26 cellular contexts compared by ENCODE assay signal in the genomic region with DNA sequence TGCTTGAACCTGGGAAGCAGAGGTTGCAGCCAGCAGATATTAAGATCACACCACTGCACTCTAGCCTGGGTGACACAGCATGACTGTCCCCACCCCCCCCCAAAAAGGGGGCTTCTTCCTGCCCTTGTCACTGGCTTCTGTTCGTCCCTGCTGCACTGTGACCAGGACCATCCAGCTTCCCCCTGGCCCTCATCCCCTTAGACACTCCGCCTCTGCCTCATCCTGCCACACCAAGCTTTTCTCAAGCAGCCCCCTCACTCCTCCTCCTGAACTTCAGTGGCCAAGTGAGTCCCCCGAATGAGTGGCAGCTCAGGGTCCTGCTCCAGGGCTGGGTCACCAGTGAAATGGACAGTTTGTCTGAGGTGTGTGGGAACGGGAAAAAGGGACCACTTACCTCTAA.
"Had no signal": no experiment of that assay in that cellular context is flagged by ENCODE, and none has a peak within 500 bp of the region (broad histone marks: within the 10 kb centered on the region; RNA-seq: fewer than 3 reads in every experiment).

No MANE protein-coding gene starts in this region.

- H3K9me3 Mint-ChIP-seq: endodermal cell had no signal

- H3K27me3 ChIP-seq: dorsolateral prefrontal cortex, gastrocnemius medialis had no signal

- H3K4me3 Mint-ChIP-seq: endodermal cell had no signal

- H3K27ac Mint-ChIP-seq: endodermal cell had no signal

- H3K9me3 ChIP-seq: esophagus squamous epithelium, gastrocnemius medialis, lower lobe of right lung had no signal

- H3K4me3 ChIP-seq: coronary artery, dorsolateral prefrontal cortex, esophagus squamous epithelium, gastrocnemius medialis, heart right ventricle, left lung, lower lobe of right lung had no signal

- H3K27ac ChIP-seq: coronary artery, dorsolateral prefrontal cortex, epithelial cell of prostate, esophagus squamous epithelium, gastrocnemius medialis, heart right ventricle, left lung, lower lobe of right lung had no signal

- H3K36me3 ChIP-seq: esophagus squamous epithelium, gastrocnemius medialis, heart right ventricle, left lung, lower lobe of right lung had no signal

- DNase-seq: dermis blood vessel endothelial cell; dorsolateral prefrontal cortex; effector CD4-positive, alpha-beta T cell; effector memory CD4-positive, alpha-beta T cell; endodermal cell; erythroblast; esophagus squamous epithelium; foreskin fibroblast; foreskin melanocyte; gastrocnemius medialis; glutamatergic neuron; heart right ventricle; hippocampal formation; left cardiac atrium; left lung; left ventricle myocardium superior; lower lobe of right lung; mesenchymal stem cell; midbrain had no signal

- H3K4me1 ChIP-seq: esophagus squamous epithelium, gastrocnemius medialis, heart right ventricle, left lung, lower lobe of right lung had no signal

- FAIRE-seq: colon, endometrium, islet of Langerhans, keratinocyte had no signal

- ATAC-seq: esophagus mucosa, gastrocnemius medialis, heart right ventricle, left cardiac atrium, left lung, left ventricle myocardium superior, lower lobe of right lung had no signal
